Comparison of ENCODE assay signal across 1 cellular context in genomic region chr6:166852484-166852975, GRCh38.
TF ChIP-seq lines count a peak whose summit lies in the region.

No MANE protein-coding gene starts in this region.

TF ChIP-seq in HepG2, 621 proteins besides CTCF, POLR2A, EP300 and RAD21 (continued from another document):
- TF ChIP-seq MLXIP (CRISPR knock-in tag; IDR thresholded peaks at IDR 0.05; ENCODE audit: borderline replicate concordance) (no peak), FIP1L1 (IDR thresholded peaks at IDR 0.05; ENCODE audit: borderline replicate concordance, insufficient read depth, low read depth, low read length) (no peak), ZNF230 (CRISPR knock-in tag; IDR thresholded peaks at IDR 0.05) (no peak), ZNF274 (CRISPR knock-in tag; IDR thresholded peaks at IDR 0.05) (no peak), PHF8 (CRISPR knock-in tag; IDR thresholded peaks at IDR 0.05) (no peak), ZBTB42 (CRISPR knock-in tag; IDR thresholded peaks at IDR 0.05) (no peak), FOXP4 (CRISPR knock-in tag; IDR thresholded peaks at IDR 0.05) (no peak), TOPORS (CRISPR knock-in tag; IDR thresholded peaks at IDR 0.05) (no peak)
